Comparison of ENCODE assay signal across 28 cellular contexts in genomic region chr4:186752310-186752709, GRCh38. TPM values are rescaled to one million over a fixed set of nuclear protein-coding genes. Genes with fewer than 3 reads are reported as not detected.
"Had no signal": no experiment of that assay in that cellular context is flagged by ENCODE, and none has a peak within 500 bp of the region (broad histone marks: within the 10 kb centered on the region; RNA-seq: fewer than 3 reads in every experiment).

No MANE protein-coding gene starts in this region.

- H3K4me3 ChIP-seq: left lung, lower lobe of right lung, ovary, skin epidermis, stomach, testis, thyroid gland, transverse colon, upper lobe of left lung, vagina had no signal

- H3K27me3 ChIP-seq: left lung, ovary, stomach, testis, thyroid gland, transverse colon, upper lobe of left lung, vagina had no signal

- H3K27ac ChIP-seq: left lung, lower lobe of right lung, ovary, skin epidermis, stomach, testis, thyroid gland, transverse colon, upper lobe of left lung, vagina had no signal

- ATAC-seq: left cardiac atrium; left lung; lower lobe of right lung; natural killer cell; right cardiac atrium; sciatic nerve; stimulated activated naive B cell treated with anti-CD40 and anti-IgM and Interleukin-4, amounts not matched to agents 10 μg/mL and 1 μg/mL and 100 μg/mL, for 72 hours; stimulated activated naive CD8-positive, alpha-beta T cell treated with anti-CD3 and anti-CD28 coated beads, Interleukin-15, Interleukin-2, amounts not matched to agents 100 U/mL and 50 U/mL, for 24 hours had no signal

- H3K4me1 ChIP-seq: left lung, lower lobe of right lung, stomach, testis, thyroid gland, upper lobe of left lung, vagina had no signal

- H3K9me3 ChIP-seq: left lung, lower lobe of right lung, ovary, stomach, testis, thyroid gland, transverse colon, upper lobe of left lung, vagina had no signal

- H3K36me3 ChIP-seq: left lung, lower lobe of right lung, ovary, stomach, thyroid gland, transverse colon, upper lobe of left lung, vagina had no signal

- FAIRE-seq: islet of Langerhans, kidney had no signal

- DNase-seq: hypothalamus; immature natural killer cell; kidney; left cardiac atrium; left lung; lower lobe of right lung; mesendoderm; naive B cell; natural killer cell; nephron progenitor cell; ovary; retina; right cardiac atrium; stimulated activated CD4-positive, alpha-beta T cell treated with anti-CD3 and anti-CD28 coated beads, Interleukin-12 subunit alpha, Interleukin-12 subunit beta, amount 100 ng/mL, for 4 hours; stimulated activated CD4-positive, alpha-beta T cell treated with anti-CD3 and anti-CD28 coated beads, Interleukin-15, amount 100 ng/mL, for 24 hours; stimulated activated CD4-positive, alpha-beta T cell treated with anti-CD3 and anti-CD28 coated beads, Interleukin-2, amount 100 ng/mL, for 24 hours; stimulated activated CD4-positive, alpha-beta T cell treated with anti-CD3 and anti-CD28 coated beads, Interleukin-4, amount 100 ng/mL, for 1 hour; stimulated activated naive B cell treated with anti-CD40 and anti-IgM and Interleukin-4, amounts not matched to agents 10 μg/mL and 1 μg/mL and 100 μg/mL, for 72 hours; stimulated activated naive CD8-positive, alpha-beta T cell treated with anti-CD3 and anti-CD28 coated beads, Interleukin-15, Interleukin-2, amounts not matched to agents 100 U/mL and 50 U/mL, for 24 hours; stomach; testis; thyroid gland; transverse colon; upper lobe of left lung had no signal

RNA-seq across cellular contexts. Expression of gene FAT1, which starts 28.7 kb away (rescaled TPM):
- total RNA-seq: natural killer cell had no signal
- polyA plus RNA-seq: immature natural killer cell had no signal
